Comparison of ENCODE assay signal across 1 cellular context in the genomic region with DNA sequence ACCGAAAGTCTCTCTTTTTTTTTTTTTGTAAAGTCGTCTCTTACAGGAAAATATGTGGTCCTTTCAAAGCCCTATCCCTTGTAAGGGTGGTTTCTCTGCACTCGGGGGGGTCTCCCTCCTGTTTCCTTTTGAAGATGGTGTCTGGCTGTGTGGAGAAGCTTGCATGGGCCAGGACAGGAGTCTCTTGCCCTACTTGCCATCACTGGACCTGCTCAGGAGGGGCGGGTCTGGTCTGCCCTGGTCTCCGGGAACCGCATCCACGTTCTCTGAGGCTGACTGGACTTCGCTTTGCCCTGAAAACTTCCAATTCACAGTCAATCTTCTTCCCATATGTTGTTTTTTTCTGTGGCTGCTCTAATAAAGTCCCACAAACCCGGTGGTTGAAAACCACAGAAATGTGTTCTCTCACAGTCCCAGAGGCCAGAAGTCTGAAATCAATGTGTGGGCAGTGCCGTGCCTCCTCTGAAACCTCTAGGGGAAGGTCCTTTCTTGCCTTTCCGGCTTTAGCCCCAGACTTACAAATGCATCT.
TF ChIP-seq lines count a peak whose summit lies in the region.

No MANE protein-coding gene starts in this region.

TF ChIP-seq in SK-N-SH, 30 proteins besides CTCF, POLR2A, EP300 and RAD21 (continued from another document):
- TF ChIP-seq, protein P1, sequence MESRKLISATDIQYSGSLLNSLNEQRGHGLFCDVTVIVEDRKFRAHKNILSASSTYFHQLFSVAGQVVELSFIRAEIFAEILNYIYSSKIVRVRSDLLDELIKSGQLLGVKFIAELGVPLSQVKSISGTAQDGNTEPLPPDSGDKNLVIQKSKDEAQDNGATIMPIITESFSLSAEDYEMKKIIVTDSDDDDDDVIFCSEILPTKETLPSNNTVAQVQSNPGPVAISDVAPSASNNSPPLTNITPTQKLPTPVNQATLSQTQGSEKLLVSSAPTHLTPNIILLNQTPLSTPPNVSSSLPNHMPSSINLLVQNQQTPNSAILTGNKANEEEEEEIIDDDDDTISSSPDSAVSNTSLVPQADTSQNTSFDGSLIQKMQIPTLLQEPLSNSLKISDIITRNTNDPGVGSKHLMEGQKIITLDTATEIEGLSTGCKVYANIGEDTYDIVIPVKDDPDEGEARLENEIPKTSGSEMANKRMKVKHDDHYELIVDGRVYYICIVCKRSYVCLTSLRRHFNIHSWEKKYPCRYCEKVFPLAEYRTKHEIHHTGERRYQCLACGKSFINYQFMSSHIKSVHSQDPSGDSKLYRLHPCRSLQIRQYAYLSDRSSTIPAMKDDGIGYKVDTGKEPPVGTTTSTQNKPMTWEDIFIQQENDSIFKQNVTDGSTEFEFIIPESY (IDR thresholded peaks at IDR 0.05; ENCODE audit: borderline replicate concordance, low read depth) = no peak
- TF ChIP-seq SMC3 (IDR thresholded peaks at IDR 0.05; ENCODE audit: low read depth, low read length) (no peak), FOXJ3 (CRISPR knock-in tag; IDR thresholded peaks at IDR 0.05) (no peak), RXRA (IDR thresholded peaks at IDR 0.05; ENCODE audit: borderline replicate concordance, low read depth) (no peak), EZH2phosphoT487 (IDR thresholded peaks at IDR 0.05; ENCODE audit: borderline replicate concordance, low read depth) (no peak), GABPA (IDR thresholded peaks at IDR 0.05; ENCODE audit: low read depth) (no peak), RCOR1 (IDR thresholded peaks at IDR 0.05; ENCODE audit: low read length) (no peak)
